3 cellular contexts compared by ENCODE assay signal in the genomic region with DNA sequence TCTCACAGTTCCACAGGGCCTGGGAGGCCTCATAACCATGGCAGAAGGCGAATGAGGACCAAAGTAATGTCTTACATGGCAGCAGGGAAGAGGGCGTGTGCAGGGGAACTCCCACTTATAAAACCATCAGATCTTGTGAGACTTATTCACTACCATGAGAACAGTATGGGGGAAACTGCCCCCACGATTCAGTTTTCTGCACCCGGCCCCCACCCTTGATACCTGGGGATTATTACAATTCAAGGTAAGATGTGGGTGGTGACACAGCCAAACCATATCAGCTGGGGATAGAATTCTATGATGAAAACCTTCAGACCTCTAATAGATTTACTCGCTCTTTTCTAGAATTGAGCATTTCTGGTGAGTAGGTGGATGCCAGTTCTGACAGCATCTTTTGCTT. TPM values are rescaled to one million over a fixed set of nuclear protein-coding genes. Genes with fewer than 3 reads are reported as not detected.
"Had no signal": no experiment of that assay in that cellular context is flagged by ENCODE, and none has a peak within 500 bp of the region (broad histone marks: within the 10 kb centered on the region; RNA-seq: fewer than 3 reads in every experiment).

No MANE protein-coding gene starts in this region.

RNA-seq across cellular contexts. Expression of a gene that starts 6.8 kb away (rescaled TPM):
- total RNA-seq: M059J, MCF 10A had no signal

RNA-seq across cellular contexts. Expression of a gene that starts 17.7 kb away (rescaled TPM):
- total RNA-seq: LHCN-M2, M059J, MCF 10A had no signal

RNA-seq across cellular contexts. Expression of a gene that starts 46.4 kb away (rescaled TPM):
- total RNA-seq: MCF 10A had no signal
